In the genomic region with DNA sequence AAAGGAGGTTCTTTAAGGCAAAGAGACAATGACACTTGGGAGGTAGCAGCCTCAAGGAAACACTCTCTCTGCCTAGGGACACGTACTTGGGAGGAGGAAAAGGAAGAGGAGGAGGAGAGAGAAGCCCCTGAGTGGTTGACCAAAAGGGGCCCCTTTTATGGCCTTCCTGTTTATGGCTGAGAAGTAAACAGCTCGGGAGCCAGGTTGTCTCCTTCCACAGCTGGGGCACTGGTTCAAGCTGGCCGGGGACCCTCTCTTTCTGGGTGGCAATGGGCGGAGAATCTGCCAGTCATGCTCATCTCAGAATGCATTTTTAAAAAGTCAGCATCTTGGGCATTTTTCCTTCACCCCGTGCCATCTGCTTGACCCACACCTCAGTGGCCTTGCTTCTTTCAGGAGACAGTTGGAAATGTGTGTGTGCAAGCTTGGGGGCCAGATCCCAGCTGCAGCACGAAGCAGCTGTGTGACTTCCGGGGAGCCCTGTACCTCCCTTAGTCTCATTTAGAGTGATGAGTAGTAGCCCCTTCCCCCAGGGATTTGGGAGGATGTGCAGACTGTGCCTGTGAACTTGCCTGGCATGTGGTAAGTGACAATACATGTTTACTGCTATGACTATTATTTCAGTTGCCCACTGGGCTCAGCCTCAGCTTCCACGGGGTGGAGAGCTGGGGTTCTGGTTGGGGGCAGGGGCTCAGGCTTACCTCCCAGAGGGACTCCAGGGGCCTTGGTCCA, we compare ENCODE assay signal across 19 cellular contexts. TPM values are rescaled to one million over a fixed set of nuclear protein-coding genes. Genes with fewer than 3 reads are reported as not detected.
A peak's percentile ranks its signal among the peaks of the same experiment; 100 is the strongest.
DNase-seq lines count a peak whose midpoint lies in the region; ATAC-seq and TF ChIP-seq lines count a peak whose summit lies in the region.
"Had no signal": no experiment of that assay in that cellular context is flagged by ENCODE, and none has a peak within 500 bp of the region (broad histone marks: within the 10 kb centered on the region; RNA-seq: fewer than 3 reads in every experiment).

No MANE protein-coding gene starts in this region.

- no peaks in the 10 kb centered on the region for H3K79me2 ChIP-seq in OCI-LY7 (ENCODE audit: insufficient read depth, low read depth, low read length)

- BruUV-seq in OCI-LY7 (replicated peaks; lab: Mats Ljungman, UMichigan), result no TSS peak

- no peak overlapping the region for H3K18ac ChIP-seq in neuronal stem cell (ENCODE audit: low read length)

- no peak overlapping the region for H2BK15ac ChIP-seq in neuronal stem cell (ENCODE audit: low read length)

- intact Hi-C loops in OCI-LY7 (cut with micrococcal nuclease; ENCODE audit: unreplicated experiment), result no loop called here

- no peaks in the 10 kb centered on the region for H4K20me1 ChIP-seq in OCI-LY7 (ENCODE audit: insufficient read depth, low read length)

- no peak overlapping the region for H2BK5ac ChIP-seq in neuronal stem cell (ENCODE audit: low read length)

- H4K91ac ChIP-seq in neuronal stem cell (ENCODE audit: low read depth, low read length, poor library complexity), result no peak overlapping the region

- H3K27me3 ChIP-seq in neuronal stem cell (ENCODE audit: control insufficient read depth in 3 of 3, insufficient read depth in 3 of 3, low read depth in 1 of 3, low read length in 3 of 3), result no peaks in the 10 kb centered on the region
- H3K27me3 ChIP-seq: left lung, upper lobe of right lung had no signal

- H4K8ac ChIP-seq in neuronal stem cell (ENCODE audit: low read depth, low read length), result no peak overlapping the region

- H3K4me2 ChIP-seq in OCI-LY7 (ENCODE audit: low read length) (peak overlapping the region; percentile 61), neuronal stem cell (ENCODE audit: insufficient read depth, low read length, poor library complexity, severe bottlenecking) (no peak overlapping the region)

- no peak overlapping the region for H2BK120ac ChIP-seq in neuronal stem cell (ENCODE audit: low read depth, low read length)

- no peaks in the 10 kb centered on the region for H3K79me1 ChIP-seq in neuronal stem cell (ENCODE audit: low read depth, low read length)

- POLR2A ChIA-PET in OCI-LY7 (lab: Charles Lee), result interaction anchor here (0.6 kb wide), 1 partner anchor 262 kb away, joined by 3 read pairs; no protein-coding TSS in a partner anchor

- H3K9me2 ChIP-seq in OCI-LY7 (ENCODE audit: insufficient read depth, low read length), result no peaks in the 10 kb centered on the region

- H3K4me1 ChIP-seq in OCI-LY7 (ENCODE audit: insufficient read depth, low read length, poor library complexity, severe bottlenecking), result peaks cover 75% of the 10 kb centered on the region
- peaks cover 16 to 35% of the 10 kb centered on the region in 2 donors for H3K4me1 ChIP-seq in neuronal stem cell (ENCODE audit: control insufficient read depth in 2 of 2, insufficient read depth in 1 of 2, low read depth in 1 of 2, low read length in 2 of 2)
- H3K4me1 ChIP-seq: Caco-2, esophagus muscularis mucosa, left lung, upper lobe of right lung had no signal

- CTCF ChIA-PET in OCI-LY7 (lab: Charles Lee; ENCODE audit: unreplicated experiment), result interaction anchor here (0.6 kb wide), 1 partner anchor 139 kb away, joined by 3 read pairs; no protein-coding TSS in a partner anchor

- H3K27ac ChIP-seq in OCI-LY7 (ENCODE audit: low read depth, low read length, poor library complexity, severe bottlenecking), result peak overlapping the region; percentile 70
- no peak overlapping the region for H3K27ac ChIP-seq in neuronal stem cell (replicated peaks; ENCODE audit: low read length)
- H3K27ac ChIP-seq: esophagus muscularis mucosa, left lung, RWPE1, upper lobe of right lung had no signal

- H3K9ac ChIP-seq in neuronal stem cell (ENCODE audit: low read depth, low read length, poor library complexity), result no peak overlapping the region

- WGBS in neuronal stem cell (ENCODE audit: extremely low coverage in 2 of 2, insufficient read length in 2 of 2, insufficient replicate concordance in 1 of 2), 2 donors, result no CpG with 5 or more reads among the region's 8 CpGs

- DNase-seq in OCI-LY7 (ENCODE audit: low spot score) (peak; percentile 91), neuronal stem cell (ENCODE audit: low spot score) (no peak), NCI-H2081 (lab: John Stamatoyannopoulos, UW) (no peak)
- DNase-seq in stimulated activated CD4-positive, alpha-beta T cell treated with anti-CD3 and anti-CD28 coated beads, Interleukin-4, amount 100 ng/mL, for 24 hours, result no peak
- DNase-seq: activated CD4-positive, alpha-beta T cell treated with anti-CD3 and anti-CD28 coated beads, Interleukin-2, amount 50 U/mL, for 1 hour; Caco-2; effector CD4-positive, alpha-beta T cell; left lung; NCI-H1436 treated with DMSO at 0.1 percent for 48 hours; NCI-H345; right cardiac atrium; stimulated activated naive CD8-positive, alpha-beta T cell treated with anti-CD3 and anti-CD28 coated beads, Interleukin-15, amount 100 ng/mL, for 72 hours; SW 1271; upper lobe of right lung had no signal

- TF ChIP-seq CTCF in OCI-LY7 (conservative IDR thresholded peaks at IDR 0.05; ENCODE audit: low read length), result no peak

- H3K23ac ChIP-seq in neuronal stem cell (ENCODE audit: low read depth, low read length, poor library complexity), result no peak overlapping the region

- H3K14ac ChIP-seq in neuronal stem cell (ENCODE audit: low read length), result no peak overlapping the region

- H3K36me3 ChIP-seq in OCI-LY7 (ENCODE audit: insufficient read depth, low read length) (no peaks in the 10 kb centered on the region), neuronal stem cell (replicated peaks in 1 of 2; ENCODE audit: control insufficient read depth in 2 of 2, insufficient read depth in 2 of 2, low read length in 2 of 2) (no peaks in the 10 kb centered on the region)
- H3K36me3 ChIP-seq: esophagus muscularis mucosa, left lung, upper lobe of right lung had no signal

- H3K4me3 ChIP-seq in OCI-LY7 (ENCODE audit: low read depth, low read length, poor library complexity, severe bottlenecking) (peak overlapping the region; percentile 27), neuronal stem cell (ENCODE audit: low read length in 2 of 2) (no peak overlapping the region)
- H3K4me3 ChIP-seq: esophagus muscularis mucosa, left lung, upper lobe of right lung had no signal

- peak overlapping the region; percentile 2 for H2AK5ac ChIP-seq in neuronal stem cell (ENCODE audit: low read depth, low read length)

- H3K9me3 ChIP-seq in OCI-LY7 (ENCODE audit: low read length) (no peaks in the 10 kb centered on the region), neuronal stem cell (replicated peaks in 1 of 2; ENCODE audit: control insufficient read depth in 2 of 2, insufficient read depth in 1 of 2, low read depth in 1 of 2, low read length in 2 of 2) (no peaks in the 10 kb centered on the region)
- H3K9me3 ChIP-seq: Caco-2, esophagus muscularis mucosa, left lung, upper lobe of right lung had no signal

- H3K4ac ChIP-seq in neuronal stem cell (ENCODE audit: low read length), result no peak overlapping the region

- ATAC-seq in GM18861 (IDR thresholded peaks at IDR 0.05; ENCODE audit: unreplicated experiment), result peak; percentile 84
- ATAC-seq in GM21529 (IDR thresholded peaks at IDR 0.05; ENCODE audit: unreplicated experiment), result peak; percentile 70
- ATAC-seq in esophagus mucosa, result no peak
- ATAC-seq: left lung; right cardiac atrium; stimulated activated naive CD8-positive, alpha-beta T cell treated with anti-CD3 and anti-CD28 coated beads, Interleukin-15, amount 100 ng/mL, for 72 hours; upper lobe of right lung had no signal

- H2BK12ac ChIP-seq in neuronal stem cell (ENCODE audit: low read length), result no peak overlapping the region

- H2AFZ ChIP-seq in OCI-LY7 (ENCODE audit: low read length), result peak overlapping the region; percentile 93
- no peak overlapping the region for H2AFZ ChIP-seq in neuronal stem cell (ENCODE audit: low read length)

RNA-seq across cellular contexts. Expression of gene SALL1, which starts 33.8 kb away (rescaled TPM):
- not detected in 2 replicates for total RNA-seq in OCI-LY7 (2014; rRNA removed; shearing (Covaris generic))
- total RNA-seq in OCI-LY7 (2022) (not detected in 2 replicates), esophagus mucosa (not detected)
- polyA plus RNA-seq in neuronal stem cell (2013, experiment 1 of 2), result 81.5 TPM
- 85.5 TPM for polyA plus RNA-seq in neuronal stem cell (2013, experiment 2 of 2)
- total RNA-seq: Caco-2, esophagus muscularis mucosa, left lung, upper lobe of right lung had no signal
